ENCODE assay signal across 23 cellular contexts in the genomic region with DNA sequence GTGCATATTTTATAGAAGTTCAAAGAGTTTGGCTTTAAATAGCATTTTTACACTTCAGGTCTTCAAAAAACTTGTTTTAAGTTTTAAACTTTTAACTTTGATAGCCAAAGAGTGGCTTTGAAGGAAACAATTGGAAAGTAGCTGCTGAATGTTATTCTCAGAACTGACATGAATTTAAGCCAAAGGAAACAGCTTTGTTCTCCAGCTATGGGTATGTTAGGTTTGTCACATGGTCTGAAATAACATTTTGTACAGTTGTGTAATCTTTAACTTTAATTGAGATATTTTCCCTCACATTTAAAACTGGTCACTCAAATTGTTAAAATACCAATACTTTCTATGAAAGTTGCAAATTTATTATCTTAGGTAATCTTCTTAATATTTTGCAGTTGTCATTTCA.
A peak's percentile ranks its signal among the peaks of the same experiment; 100 is the strongest.
DNase-seq lines count a peak whose midpoint lies in the region; ATAC-seq and TF ChIP-seq lines count a peak whose summit lies in the region.
"Had no signal": no experiment of that assay in that cellular context is flagged by ENCODE, and none has a peak within 500 bp of the region (broad histone marks: within the 10 kb centered on the region; RNA-seq: fewer than 3 reads in every experiment).

No MANE protein-coding gene starts in this region.

- no peaks in the 10 kb centered on the region for H3K9me3 Mint-ChIP-seq in T-cell
- H3K9me3 Mint-ChIP-seq: CD4-positive, alpha-beta T cell had no signal

- peaks cover 9 to 22% (median 16%) of the 10 kb centered on the region in 3 donors for H3K4me1 Mint-ChIP-seq in T-cell

- H3K4me1 ChIP-seq in thoracic aorta (ENCODE audit: control insufficient read depth in 1 of 2, low read depth in 2 of 2) (peaks cover 0 to 9% of the 10 kb centered on the region in 2 donors), Peyer's patch (no peaks in the 10 kb centered on the region)
- H3K4me1 ChIP-seq: A549, SJCRH30 had no signal

- TF ChIP-seq POLR2A in Peyer's patch (IDR thresholded peaks at IDR 0.05), result no peak

- peak overlapping the region; percentile 5 to 7 for H3K27ac ChIP-seq in thoracic aorta
- no peak overlapping the region for H3K27ac ChIP-seq in Peyer's patch
- H3K27ac ChIP-seq: A549; BLaER1 treated with 17β-estradiol and CSF1 and Interleukin-3, amounts not matched to agents 10 nM and 100 nM; SJCRH30 had no signal

- no peak for TF ChIP-seq CTCF in cardiac fibroblast (IDR thresholded peaks at IDR 0.05; ENCODE audit: low read depth, low read length)
- TF ChIP-seq CTCF in fibroblast of pulmonary artery (IDR thresholded peaks at IDR 0.05; ENCODE audit: low read length, missing control alignments), result no peak
- no peak for TF ChIP-seq CTCF in thoracic aorta (IDR thresholded peaks at IDR 0.05)
- no peak for TF ChIP-seq CTCF in Peyer's patch (IDR thresholded peaks at IDR 0.05)

- no peaks in the 10 kb centered on the region for H3K27me3 Mint-ChIP-seq in T-cell
- H3K27me3 Mint-ChIP-seq: CD4-positive, alpha-beta T cell had no signal

- CTCF ChIA-PET in T-cell (lab: Charles Lee), result interaction anchor here in 1 of 2 donors (0.8 kb wide), 1 partner anchor 37 kb away, joined by 3 read pairs; no protein-coding TSS in a partner anchor

- peak overlapping the region; percentile 25 to 28 for H3K27ac Mint-ChIP-seq in T-cell
- H3K27ac Mint-ChIP-seq: CD4-positive, alpha-beta T cell had no signal

- H3K27me3 ChIP-seq in thoracic aorta (replicated peaks; ENCODE audit: insufficient read depth), result no peaks in the 10 kb centered on the region
- H3K27me3 ChIP-seq in Peyer's patch, result no peaks in the 10 kb centered on the region
- H3K27me3 ChIP-seq: BLaER1 treated with 17β-estradiol and CSF1 and Interleukin-3, amounts not matched to agents 10 nM and 100 nM; SJCRH30 had no signal

- peaks cover 26% of the 10 kb centered on the region for H3K36me3 Mint-ChIP-seq in T-cell

- no peaks in the 10 kb centered on the region for H3K9me3 ChIP-seq in thoracic aorta
- H3K9me3 ChIP-seq in Peyer's patch, result no peaks in the 10 kb centered on the region
- H3K9me3 ChIP-seq: A549; BLaER1 treated with 17β-estradiol and CSF1 and Interleukin-3, amounts not matched to agents 10 nM and 100 nM; SJCRH30 had no signal

- H3K4me3 Mint-ChIP-seq in T-cell, result no peak overlapping the region
- H3K4me3 Mint-ChIP-seq: CD4-positive, alpha-beta T cell had no signal

- no peak overlapping the region for H3K4me3 ChIP-seq in cardiac fibroblast (replicated peaks in 1 of 2; ENCODE audit: low read depth in 2 of 2, low read length in 2 of 2)
- H3K4me3 ChIP-seq in fibroblast of pulmonary artery (replicated peaks; ENCODE audit: low read depth, low read length), result no peak overlapping the region
- H3K4me3 ChIP-seq in thoracic aorta, result no peak overlapping the region
- no peak overlapping the region for H3K4me3 ChIP-seq in Peyer's patch
- H3K4me3 ChIP-seq: A549; BLaER1 treated with 17β-estradiol and CSF1 and Interleukin-3, amounts not matched to agents 10 nM and 100 nM; SJCRH30 had no signal

- H3K36me3 ChIP-seq in thoracic aorta (no peaks in the 10 kb centered on the region), Peyer's patch (no peaks in the 10 kb centered on the region)
- H3K36me3 ChIP-seq: BLaER1 treated with 17β-estradiol and CSF1 and Interleukin-3, amounts not matched to agents 10 nM and 100 nM; SJCRH30 had no signal

- ATAC-seq in T-cell (replicated peaks in 1 of 4) (no peak), thoracic aorta (ENCODE audit: insufficient number of reproducible peaks, low FRiP score, low read depth) (no peak)
- ATAC-seq: A549, PC-3, Right ventricle myocardium inferior had no signal

- no peak for DNase-seq in T-cell
- DNase-seq in cardiac fibroblast (ENCODE audit: low read depth in 2 of 2), result peak; percentile 26 to 53
- peak; percentile 44 for DNase-seq in fibroblast of pulmonary artery (ENCODE audit: low read depth)
- no peak for DNase-seq in thoracic aorta (ENCODE audit: low spot score)
- DNase-seq in Peyer's patch, result no peak
- DNase-seq in ecto neural progenitor cell (ENCODE audit: low spot score), result no peak
- no peak for DNase-seq in pons (ENCODE audit: low spot score)
- DNase-seq: AML-193; CD4-positive, alpha-beta T cell; KBM-7; MV-4-11; NCI-H1105; NCI-H1436 treated with DMSO at 0.1 percent for 48 hours; NCI-H187 treated with DMSO at 0.1 percent for 48 hours; NCI-H2107; NCI-H524; NCI-H774; NK-92 treated with Interleukin-12 subunit alpha and Interleukin-12 subunit beta, amount 100 ng/mL, for 24 hours; PC-3; SJCRH30 had no signal

- POLR2A ChIA-PET in T-cell (lab: Charles Lee), result no interaction called here

Comparison
In these comparisons a context has a peak if more than half of its experiments do, and no peak if none do; other contexts are left out.
1. DNase-seq: peak in cardiac fibroblast (2 of 2) and fibroblast of pulmonary artery (single experiment); none in T-cell (0 of 34), thoracic aorta (single experiment), Peyer's patch (0 of 3), ecto neural progenitor cell (single experiment) and pons (single experiment).
2. H3K27ac ChIP-seq: peak in thoracic aorta (2 of 2); none in Peyer's patch (0 of 4).